Comparison of ENCODE assay signal across 8 cellular contexts in genomic region chr17:7250655-7251329, GRCh38. TPM values are rescaled to one million over a fixed set of nuclear protein-coding genes. Genes with fewer than 3 reads are reported as not detected.
DNase-seq lines count a peak whose midpoint lies in the region; ATAC-seq and TF ChIP-seq lines count a peak whose summit lies in the region.

No MANE protein-coding gene starts in this region.

- POLR2A ChIA-PET in activated B cell treated with CpG ODN at 0.5 μM for 24 hours (lab: Charles Lee), result interaction anchor here (0.8 to 5.8 kb wide), 8 partner anchors 9 to 311 kb away, joined by 3 to 134 read pairs (median 3); partner anchors contain the start of genes ACADVL, DLG4, DVL2 and GABARAP

- ATAC-seq in activated B cell treated with CpG ODN at 0.5 μM for 24 hours (ENCODE audit: low read depth), result no peak
- ATAC-seq in right cardiac atrium, result no peak
- ATAC-seq in HG02885 (IDR thresholded peaks at IDR 0.05; ENCODE audit: poor library complexity, unreplicated experiment), result no peak

- H3K23ac ChIP-seq in H9 (ENCODE audit: insufficient read length, low read depth, low read length), result no peak overlapping the region

- H3K79me1 ChIP-seq in H9 (ENCODE audit: insufficient read depth, low read depth, low read length, poor library complexity, severe bottlenecking), result peaks cover 13% of the 10 kb centered on the region

- H3K27ac Mint-ChIP-seq in H9, result peak overlapping the region; percentile 95 to 98 (median 96)
- H3K27ac Mint-ChIP-seq in activated B cell treated with CpG ODN at 0.5 μM for 24 hours, result peak overlapping the region; percentile 87

- DNase-seq in H9 (no peak), activated B cell treated with CpG ODN at 0.5 μM for 24 hours (no peak), right cardiac atrium (peak in 1 of 3 donors; percentile 74), inferior parietal cortex (ENCODE audit: extremely low spot score) (no peak), amniotic stem cell (lab: John Stamatoyannopoulos, UW) (no peak), pons (ENCODE audit: low spot score) (no peak)

- no peak overlapping the region for H4K91ac ChIP-seq in H9 (ENCODE audit: insufficient read length, low read depth, low read length)

- WGBS in H9 (ENCODE audit: extremely low coverage, insufficient read length, low lambda C conversion rate), result no CpG with 5 or more reads among the region's 33 CpGs
- WGBS in right cardiac atrium, result 1% methylated on average over 33 of the region's 33 CpGs

- H2BK12ac ChIP-seq in H9 (ENCODE audit: insufficient read length, low read depth, low read length), result no peak overlapping the region

- H3K14ac ChIP-seq in H9 (ENCODE audit: insufficient read depth, low read length), result no peak overlapping the region

- H3K27ac ChIP-seq in H9 (ENCODE audit: insufficient read length, low read depth, low read length) (no peak overlapping the region), right cardiac atrium (ENCODE audit: low read length) (peak overlapping the region; percentile 91), skin epidermis (peak overlapping the region; percentile 85 to 100 (median 98))

- no peak overlapping the region for H2BK20ac ChIP-seq in H9 (ENCODE audit: low read depth, low read length, poor library complexity, severe bottlenecking)

- H3K23me2 ChIP-seq in H9 (ENCODE audit: insufficient read length, low read depth, low read length, poor library complexity, severe bottlenecking), result peaks cover 6% of the 10 kb centered on the region

- H3K9me3 ChIP-seq in H9 (ENCODE audit: control insufficient read depth, low read depth, low read length) (no peaks in the 10 kb centered on the region), right cardiac atrium (ENCODE audit: control insufficient read depth, low read length) (no peaks in the 10 kb centered on the region)

- H2AK5ac ChIP-seq in H9 (ENCODE audit: insufficient read length, low read length), result no peak overlapping the region

- intact Hi-C loops in activated B cell treated with CpG ODN at 0.5 μM for 24 hours (cut with micrococcal nuclease), result loop anchor here (5.0 kb wide), 1 partner anchor 232 kb away; the partner anchor contains the start of genes POLR2A and SLC35G6
- intact Hi-C loops in right cardiac atrium (cut with DNase I), result no loop called here

- H4K5ac ChIP-seq in H9 (ENCODE audit: insufficient read length, low read depth, low read length), result no peak overlapping the region

- H3K27me3 ChIP-seq in H9 (ENCODE audit: insufficient read depth, low read length), result no peaks in the 10 kb centered on the region
- H3K27me3 ChIP-seq in right cardiac atrium (ENCODE audit: control insufficient read depth, insufficient read depth), result no peaks in the 10 kb centered on the region

- no peak overlapping the region for H2BK15ac ChIP-seq in H9 (ENCODE audit: low read depth, low read length)

- H3K27me3 Mint-ChIP-seq in H9 (ENCODE audit: low read depth), result no peaks in the 10 kb centered on the region
- H3K27me3 Mint-ChIP-seq in activated B cell treated with CpG ODN at 0.5 μM for 24 hours, result no peaks in the 10 kb centered on the region

- peaks cover 31 to 34% of the 10 kb centered on the region in 2 experiments for H3K4me1 Mint-ChIP-seq in H9
- peaks cover 47% of the 10 kb centered on the region for H3K4me1 Mint-ChIP-seq in activated B cell treated with CpG ODN at 0.5 μM for 24 hours

- H4K8ac ChIP-seq in H9 (replicated peaks; ENCODE audit: insufficient read length, low read depth, low read length), result no peak overlapping the region

- TF ChIP-seq CTCF in H9 (conservative IDR thresholded peaks at IDR 0.05) (no peak), activated B cell treated with CpG ODN at 0.5 μM for 24 hours (IDR thresholded peaks at IDR 0.05) (no peak)

- peaks cover 23 to 39% (median 38%) of the 10 kb centered on the region in 3 experiments for H3K36me3 Mint-ChIP-seq in H9 (ENCODE audit: insufficient read depth in 1 of 3, low read depth in 3 of 3)
- H3K36me3 Mint-ChIP-seq in activated B cell treated with CpG ODN at 0.5 μM for 24 hours (ENCODE audit: low read depth), result peaks cover 58% of the 10 kb centered on the region

- H3K4me3 ChIP-seq in right cardiac atrium (ENCODE audit: low read length), result peak overlapping the region; percentile 97
- peak overlapping the region; percentile 66 to 99 (median 89) for H3K4me3 ChIP-seq in skin epidermis

- peak overlapping the region; percentile 79 for H3K4me2 ChIP-seq in H9 (ENCODE audit: insufficient read depth, insufficient read length, low read length)

- peak overlapping the region; percentile 39 for H3K9ac ChIP-seq in H9 (ENCODE audit: extremely low read depth, insufficient read length, low read length)

- no peak overlapping the region for H3K4ac ChIP-seq in H9 (ENCODE audit: low read depth, low read length)

- H3K56ac ChIP-seq in H9 (ENCODE audit: insufficient read length, low read depth, low read length), result no peak overlapping the region

- H2BK120ac ChIP-seq in H9 (ENCODE audit: low read depth, low read length, poor library complexity, severe bottlenecking), result no peak overlapping the region

- H3K4me3 Mint-ChIP-seq in H9 (peak overlapping the region; percentile 90 to 95), activated B cell treated with CpG ODN at 0.5 μM for 24 hours (peak overlapping the region; percentile 98)

- H3K4me1 ChIP-seq in H9 (ENCODE audit: insufficient read depth, low read length), result no peaks in the 10 kb centered on the region; the same call in 1 of the 2 replicates
- peaks cover 13% of the 10 kb centered on the region for H3K4me1 ChIP-seq in right cardiac atrium (ENCODE audit: control insufficient read depth, insufficient read depth, low read length)

- H3T11ph ChIP-seq in H9 (ENCODE audit: low read length), result no peak overlapping the region

- peaks cover 23% of the 10 kb centered on the region; the same call in 1 of the 2 replicates for H3K79me2 ChIP-seq in H9 (ENCODE audit: insufficient read depth, low read length)

- CTCF ChIA-PET in activated B cell treated with CpG ODN at 0.5 μM for 24 hours (lab: Charles Lee), result interaction anchor here (1.0 kb wide), 1 partner anchor 30 kb away, joined by 3 read pairs; no protein-coding TSS in a partner anchor

- H3K9me3 Mint-ChIP-seq in H9 (no peaks in the 10 kb centered on the region), activated B cell treated with CpG ODN at 0.5 μM for 24 hours (no peaks in the 10 kb centered on the region)

- H2AFZ ChIP-seq in H9 (ENCODE audit: low read length), result no peak overlapping the region

- H3K18ac ChIP-seq in H9 (ENCODE audit: insufficient read length, low read depth, low read length), result no peak overlapping the region

- no peak overlapping the region for H2BK5ac ChIP-seq in H9 (ENCODE audit: insufficient read length, low read length)

- H4K20me1 ChIP-seq in H9 (ENCODE audit: control insufficient read depth, insufficient read depth, insufficient read length), result no peaks in the 10 kb centered on the region

RNA-seq across cellular contexts. Expression of gene CTDNEP1, which starts 0.7 kb away (rescaled TPM):
- total RNA-seq in H9 (2021) (134 and 141 TPM in 2 replicates), activated B cell treated with CpG ODN at 0.5 μM for 24 hours (165 and 168 TPM in 2 replicates), right cardiac atrium (100 to 1,000 TPM; 118 to 124 (median 122) TPM)
- polyA plus RNA-seq in right cardiac atrium, result 80.1 TPM

RNA-seq across cellular contexts. Expression of gene ELP5, which starts 1.2 kb away (rescaled TPM):
- total RNA-seq in H9 (2021) (46.5 and 49.6 TPM in 2 replicates), activated B cell treated with CpG ODN at 0.5 μM for 24 hours (49.2 and 53.6 TPM in 2 replicates), right cardiac atrium (100 to 1,000 TPM in 1 of 4 donors, 10 to 100 TPM in 3; 37.9 to 100 (median 82.9) TPM)
- polyA plus RNA-seq in right cardiac atrium, result 41.7 TPM

RNA-seq across cellular contexts. Expression of gene GABARAP, which starts 8.5 kb away (rescaled TPM):
- 261 and 266 TPM in 2 replicates for total RNA-seq in H9 (2021)
- 291 and 325 TPM in 2 replicates for total RNA-seq in activated B cell treated with CpG ODN at 0.5 μM for 24 hours
- 100 to 1,000 TPM; 492 to 540 (median 522) TPM for total RNA-seq in right cardiac atrium
- polyA plus RNA-seq in right cardiac atrium, result 741 TPM

RNA-seq across cellular contexts. Expression of gene CLDN7, which starts 11.5 kb away (rescaled TPM):
- total RNA-seq in H9 (2021) (174 and 177 TPM in 2 replicates), activated B cell treated with CpG ODN at 0.5 μM for 24 hours (1.1 and 1.8 TPM in 2 replicates), right cardiac atrium (1 to 10 TPM; 1.8 to 3.4 (median 2.8) TPM)
- 2.9 TPM for polyA plus RNA-seq in right cardiac atrium

RNA-seq across cellular contexts. Expression of gene PHF23, which starts 11.5 kb away (rescaled TPM):
- 105 and 110 TPM in 2 replicates for total RNA-seq in H9 (2021)
- total RNA-seq in activated B cell treated with CpG ODN at 0.5 μM for 24 hours, result 45.5 and 46.6 TPM in 2 replicates
- 10 to 100 TPM; 22.2 to 30.4 (median 24.5) TPM for total RNA-seq in right cardiac atrium
- 18.8 TPM for polyA plus RNA-seq in right cardiac atrium
